ENCODE assay signal across 18 cellular contexts in genomic region chr18:59701272-59701671, GRCh38. TPM values are rescaled to one million over a fixed set of nuclear protein-coding genes. Genes with fewer than 3 reads are reported as not detected.
DNase-seq lines count a peak whose midpoint lies in the region; ATAC-seq, FAIRE-seq and TF ChIP-seq lines count a peak whose summit lies in the region.
"Had no signal": no experiment of that assay in that cellular context is flagged by ENCODE, and none has a peak within 500 bp of the region (broad histone marks: within the 10 kb centered on the region; RNA-seq: fewer than 3 reads in every experiment).

No MANE protein-coding gene starts in this region.

- peaks cover 3% of the 10 kb centered on the region for H3K9me1 ChIP-seq in keratinocyte (ENCODE audit: control insufficient read depth, extremely low read depth, insufficient read depth, low read length)

- H3K27me3 ChIP-seq in RWPE2 (ENCODE audit: insufficient read depth, poor library complexity, severe bottlenecking), result no peaks in the 10 kb centered on the region
- no peaks in the 10 kb centered on the region for H3K27me3 ChIP-seq in keratinocyte (ENCODE audit: control insufficient read depth, extremely low read depth, insufficient read depth, low read length)
- peaks cover 2% of the 10 kb centered on the region for H3K27me3 ChIP-seq in rectal smooth muscle tissue (ENCODE audit: control insufficient read depth, insufficient read depth, low read length)
- H3K27me3 ChIP-seq: BLaER1 had no signal

- ATAC-seq in RWPE2 (ENCODE audit: low read depth) (no peak), HG02981 (IDR thresholded peaks at IDR 0.05; ENCODE audit: unreplicated experiment) (no peak)
- ATAC-seq: CD8-positive, alpha-beta T cell; K562 had no signal

- H3K27ac ChIP-seq in RWPE2 (ENCODE audit: poor library complexity, severe bottlenecking), result peak overlapping the region; percentile 94
- H3K27ac ChIP-seq in keratinocyte (ENCODE audit: control insufficient read depth, insufficient read depth, low read length), result peak overlapping the region; percentile 91
- H3K27ac ChIP-seq in rectal smooth muscle tissue (ENCODE audit: low read depth, low read length), result peak overlapping the region; percentile 71
- H3K27ac ChIP-seq: BLaER1 had no signal

- peak overlapping the region; percentile 97 for H3K4me2 ChIP-seq in keratinocyte (ENCODE audit: control insufficient read depth, extremely low read depth, insufficient read depth, low read depth, low read length)
- H3K4me2 ChIP-seq: BLaER1 had no signal

- dilution Hi-C loops in keratinocyte (cut with MboI; ENCODE audit: extremely low pct_ligation_motif_present, low sequenced_read_pairs), result no loop called here

- H3K4me3 ChIP-seq in RWPE2 (ENCODE audit: severe bottlenecking) (no peak overlapping the region), keratinocyte (ENCODE audit: control insufficient read depth in 2 of 3, extremely low read depth in 1 of 3, insufficient read depth in 2 of 3, low read depth in 1 of 3, low read length in 3 of 3) (peak overlapping the region in 2 of 3 experiments; percentile 59 to 67), rectal smooth muscle tissue (ENCODE audit: low read length) (no peak overlapping the region)
- H3K4me3 ChIP-seq: BLaER1, K562 had no signal

- H3K4me1 ChIP-seq in RWPE2 (ENCODE audit: insufficient read depth, poor library complexity, severe bottlenecking), result peaks cover 44% of the 10 kb centered on the region
- peaks cover 54% of the 10 kb centered on the region for H3K4me1 ChIP-seq in keratinocyte (ENCODE audit: control insufficient read depth, extremely low read depth, insufficient read depth, low read length)
- peaks cover 23% of the 10 kb centered on the region for H3K4me1 ChIP-seq in rectal smooth muscle tissue (ENCODE audit: control insufficient read depth, insufficient read depth, low read length)
- H3K4me1 ChIP-seq: BLaER1 had no signal

- peak overlapping the region; percentile 73 for H3K9ac ChIP-seq in keratinocyte (ENCODE audit: control insufficient read depth, extremely low read depth, insufficient read depth, low read length)
- no peak overlapping the region for H3K9ac ChIP-seq in rectal smooth muscle tissue (ENCODE audit: low read length)
- H3K9ac ChIP-seq: BLaER1 had no signal

- no peak for TF ChIP-seq CTCF in RWPE2 (IDR thresholded peaks at IDR 0.05; ENCODE audit: poor library complexity, severe bottlenecking)
- no peak for TF ChIP-seq CTCF in keratinocyte (optimal IDR thresholded peaks at IDR 0.05 in 1 of 3, IDR thresholded peaks at IDR 0.05 in 1 of 3, conservative IDR thresholded peaks at IDR 0.05 in 1 of 3; ENCODE audit: extremely low read depth in 1 of 3, insufficient read depth in 2 of 3, low read length in 3 of 3)

- peak; percentile 55 for FAIRE-seq in keratinocyte (lab: Jason Lieb, UNC)
- FAIRE-seq: K562 had no signal

- H3K9me3 ChIP-seq in RWPE2 (ENCODE audit: severe bottlenecking) (no peaks in the 10 kb centered on the region), keratinocyte (ENCODE audit: control insufficient read depth, low read depth, low read length) (no peaks in the 10 kb centered on the region)

- in situ Hi-C loops in ACHN (cut with HindIII; ENCODE audit: low pct_ligation_motif_present, low pct_unique_long_range_greater_than_20kb, low sequenced_read_pairs), result no loop called here

- no peaks in the 10 kb centered on the region for H4K20me1 ChIP-seq in keratinocyte (ENCODE audit: control insufficient read depth, extremely low read depth, insufficient read depth, low read length)
- H4K20me1 ChIP-seq: BLaER1 had no signal

- peak; percentile 13 for DNase-seq in ACHN
- DNase-seq in RWPE2 (ENCODE audit: low spot score), result no peak
- DNase-seq in keratinocyte (ENCODE audit: low read depth, low spot score), result no peak
- DNase-seq in SK-N-DZ (ENCODE audit: low spot score), result no peak
- DNase-seq in HT-29 (ENCODE audit: low spot score), result no peak
- no peak for DNase-seq in NCI-H345 (lab: John Stamatoyannopoulos, UW)
- DNase-seq: Calu3; CD8-positive, alpha-beta T cell; DMS79; H7; NCI-H1105; NCI-H1694; NCI-H82; RPMI8226 had no signal

- H3K36me3 ChIP-seq in RWPE2 (ENCODE audit: low read depth), result no peaks in the 10 kb centered on the region
- no peaks in the 10 kb centered on the region for H3K36me3 ChIP-seq in keratinocyte (ENCODE audit: control insufficient read depth in 2 of 2, extremely low read depth in 1 of 2, insufficient read depth in 2 of 2, low read length in 2 of 2)
- no peaks in the 10 kb centered on the region for H3K36me3 ChIP-seq in rectal smooth muscle tissue (ENCODE audit: control insufficient read depth, insufficient read depth, low read length)
- H3K36me3 ChIP-seq: BLaER1 had no signal

- H3K79me2 ChIP-seq in keratinocyte (ENCODE audit: control insufficient read depth, insufficient read depth, low read length), result peaks cover 2% of the 10 kb centered on the region

- peak overlapping the region; percentile 78 for H2AFZ ChIP-seq in keratinocyte (ENCODE audit: control insufficient read depth, low read length)

RNA-seq across cellular contexts. Expression of gene CCBE1, which starts 4.0 kb away (rescaled TPM):
- 12.9 to 26.6 TPM (median 20.1 TPM) in 3 replicates for polyA plus RNA-seq in keratinocyte
- polyA plus RNA-seq in keratinocyte (2011; ENCODE audit: low read depth), result 0.74 TPM
- polyA plus RNA-seq in keratinocyte (2011; cell fraction: cytosol; rRNA removed), result 6.8 and 9.6 TPM in 2 replicates
- polyA plus RNA-seq in keratinocyte (2011; cell fraction: nucleus; rRNA removed), result 14.8 and 15.8 TPM in 2 replicates
- polyA plus RNA-seq in keratinocyte (2012; ENCODE audit: low replicate concordance), result 2.0 and 22.9 TPM in 2 replicates
- polyA minus RNA-seq in keratinocyte, result 16.6 to 28.4 TPM (median 25.3 TPM) in 3 replicates
- 4.8 TPM for polyA minus RNA-seq in keratinocyte (2011; cell fraction: cytosol; rRNA and poly(A)+ RNA removed)
- polyA minus RNA-seq in keratinocyte (2011; cell fraction: nucleus; rRNA and poly(A)+ RNA removed), result 5.8 and 21.3 TPM in 2 replicates
- 2.9 and 6.7 TPM in 2 replicates for polyA plus RNA-seq in SK-N-DZ (2014; cell fraction: cytosol; rRNA removed)
- 0.62 and 2.3 TPM in 2 replicates for polyA plus RNA-seq in SK-N-DZ (2014; cell fraction: nucleus; rRNA removed)
- total RNA-seq in HT-29 (2014; rRNA removed; shearing (Covaris generic)), result not detected in 2 replicates
- total RNA-seq: CD8-positive, alpha-beta T cell had no signal
- polyA plus RNA-seq: K562 had no signal

Comparison
In these comparisons a context has a peak if more than half of its experiments do, and no peak if none do; other contexts are left out.
1. H3K4me3 ChIP-seq: peak in keratinocyte (2 of 3); none in RWPE2 (single experiment) and rectal smooth muscle tissue (single experiment).
2. Peak in every context shown above with its lines, with median percentiles within 50 percentile points of each other: H3K27ac ChIP-seq.